Comparison of ENCODE assay signal across 2 cellular contexts in genomic region chr14:70008863-70009262, GRCh38.
TF ChIP-seq lines count a peak whose summit lies in the region.

No MANE protein-coding gene starts in this region.

TF ChIP-seq in GM23338, 12 proteins besides CTCF, POLR2A, EP300 and RAD21:
- no peak for TF ChIP-seq ZNF331 (CRISPR knock-in tag; IDR thresholded peaks at IDR 0.05; ENCODE audit: low read depth)
- TF ChIP-seq EZH2phosphoT487 (IDR thresholded peaks at IDR 0.05; ENCODE audit: unreplicated experiment): no peak
- no peak for TF ChIP-seq ZNF114 (CRISPR knock-in tag; IDR thresholded peaks at IDR 0.05)
- no peak for TF ChIP-seq POLR2AphosphoS5 (IDR thresholded peaks at IDR 0.05; ENCODE audit: low read depth)
- TF ChIP-seq STAT1 (IDR thresholded peaks at IDR 0.05; ENCODE audit: unreplicated experiment): no peak
- no peak for TF ChIP-seq NANOG (IDR thresholded peaks at IDR 0.05; ENCODE audit: borderline replicate concordance)
- no peak for TF ChIP-seq EZH2 (IDR thresholded peaks at IDR 0.05; ENCODE audit: low read depth, unreplicated experiment)
- no peak for TF ChIP-seq ETS1 (IDR thresholded peaks at IDR 0.05)
- TF ChIP-seq ZNF462 (CRISPR knock-in tag; IDR thresholded peaks at IDR 0.05): no peak
- TF ChIP-seq CREB1 (CRISPR knock-in tag; IDR thresholded peaks at IDR 0.05; ENCODE audit: low read depth): no peak
- no peak for TF ChIP-seq JUNB (IDR thresholded peaks at IDR 0.05; ENCODE audit: unreplicated experiment)
- TF ChIP-seq REST (IDR thresholded peaks at IDR 0.05; ENCODE audit: unreplicated experiment): no peak

TF ChIP-seq in GM12878, 131 proteins besides CTCF, POLR2A, EP300 and RAD21:
- TF ChIP-seq ZNF384 (IDR thresholded peaks at IDR 0.05; ENCODE audit: borderline replicate concordance, low read depth, low read length) (no peak), SPI1 (IDR thresholded peaks at IDR 0.05; ENCODE audit: borderline replicate concordance, insufficient read depth, low read depth, low read length) (0 out of 2 replicates have a peak, but pooled peaks have one; percentile 15)
